2 cellular contexts compared by ENCODE assay signal in the genomic region with DNA sequence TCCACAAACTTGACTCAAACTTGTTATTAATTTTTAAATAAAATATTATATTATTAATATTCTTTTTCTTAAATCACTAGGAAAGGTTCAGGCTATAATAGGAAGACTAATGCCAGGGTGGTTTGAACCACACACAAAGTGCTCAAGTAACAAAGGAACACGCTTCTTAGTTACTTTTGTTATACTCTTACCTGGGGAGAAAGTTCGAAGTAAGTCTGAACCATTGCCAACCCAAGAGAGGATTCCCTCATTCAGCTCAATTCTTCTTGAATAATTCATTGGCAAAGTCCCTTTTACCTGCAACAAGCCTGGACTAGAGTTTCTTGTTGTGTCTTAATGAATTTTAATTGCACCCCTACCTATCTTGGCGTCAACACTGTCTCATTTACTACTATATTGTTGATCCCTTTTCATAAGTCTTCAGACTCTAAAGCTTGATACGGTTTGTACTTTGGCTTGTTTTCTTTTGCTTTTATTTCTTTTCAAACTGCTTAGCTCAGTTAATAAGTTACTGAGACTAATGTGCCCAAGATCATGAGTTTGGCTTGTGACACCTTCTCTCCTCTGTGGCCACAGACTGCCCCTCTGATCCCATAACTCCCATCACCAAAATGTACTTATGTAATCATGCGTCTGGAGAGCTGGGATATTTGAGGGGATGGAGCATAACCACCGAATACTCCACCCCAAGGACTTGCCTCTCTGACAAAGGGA.
A peak's percentile ranks its signal among the peaks of the same experiment; 100 is the strongest.
TF ChIP-seq lines count a peak whose summit lies in the region.

No MANE protein-coding gene starts in this region.

TF ChIP-seq in GM23338, 12 proteins besides CTCF, POLR2A, EP300 and RAD21 (continues in another document):
- no peak for TF ChIP-seq EZH2 (IDR thresholded peaks at IDR 0.05; ENCODE audit: low read depth, unreplicated experiment)
- TF ChIP-seq JUNB (IDR thresholded peaks at IDR 0.05; ENCODE audit: unreplicated experiment), result no peak
- no peak for TF ChIP-seq NANOG (IDR thresholded peaks at IDR 0.05; ENCODE audit: borderline replicate concordance)
- TF ChIP-seq EZH2phosphoT487 (IDR thresholded peaks at IDR 0.05; ENCODE audit: unreplicated experiment), result no peak
- no peak for TF ChIP-seq ZNF331 (CRISPR knock-in tag; IDR thresholded peaks at IDR 0.05; ENCODE audit: low read depth)
- TF ChIP-seq, protein P1, sequence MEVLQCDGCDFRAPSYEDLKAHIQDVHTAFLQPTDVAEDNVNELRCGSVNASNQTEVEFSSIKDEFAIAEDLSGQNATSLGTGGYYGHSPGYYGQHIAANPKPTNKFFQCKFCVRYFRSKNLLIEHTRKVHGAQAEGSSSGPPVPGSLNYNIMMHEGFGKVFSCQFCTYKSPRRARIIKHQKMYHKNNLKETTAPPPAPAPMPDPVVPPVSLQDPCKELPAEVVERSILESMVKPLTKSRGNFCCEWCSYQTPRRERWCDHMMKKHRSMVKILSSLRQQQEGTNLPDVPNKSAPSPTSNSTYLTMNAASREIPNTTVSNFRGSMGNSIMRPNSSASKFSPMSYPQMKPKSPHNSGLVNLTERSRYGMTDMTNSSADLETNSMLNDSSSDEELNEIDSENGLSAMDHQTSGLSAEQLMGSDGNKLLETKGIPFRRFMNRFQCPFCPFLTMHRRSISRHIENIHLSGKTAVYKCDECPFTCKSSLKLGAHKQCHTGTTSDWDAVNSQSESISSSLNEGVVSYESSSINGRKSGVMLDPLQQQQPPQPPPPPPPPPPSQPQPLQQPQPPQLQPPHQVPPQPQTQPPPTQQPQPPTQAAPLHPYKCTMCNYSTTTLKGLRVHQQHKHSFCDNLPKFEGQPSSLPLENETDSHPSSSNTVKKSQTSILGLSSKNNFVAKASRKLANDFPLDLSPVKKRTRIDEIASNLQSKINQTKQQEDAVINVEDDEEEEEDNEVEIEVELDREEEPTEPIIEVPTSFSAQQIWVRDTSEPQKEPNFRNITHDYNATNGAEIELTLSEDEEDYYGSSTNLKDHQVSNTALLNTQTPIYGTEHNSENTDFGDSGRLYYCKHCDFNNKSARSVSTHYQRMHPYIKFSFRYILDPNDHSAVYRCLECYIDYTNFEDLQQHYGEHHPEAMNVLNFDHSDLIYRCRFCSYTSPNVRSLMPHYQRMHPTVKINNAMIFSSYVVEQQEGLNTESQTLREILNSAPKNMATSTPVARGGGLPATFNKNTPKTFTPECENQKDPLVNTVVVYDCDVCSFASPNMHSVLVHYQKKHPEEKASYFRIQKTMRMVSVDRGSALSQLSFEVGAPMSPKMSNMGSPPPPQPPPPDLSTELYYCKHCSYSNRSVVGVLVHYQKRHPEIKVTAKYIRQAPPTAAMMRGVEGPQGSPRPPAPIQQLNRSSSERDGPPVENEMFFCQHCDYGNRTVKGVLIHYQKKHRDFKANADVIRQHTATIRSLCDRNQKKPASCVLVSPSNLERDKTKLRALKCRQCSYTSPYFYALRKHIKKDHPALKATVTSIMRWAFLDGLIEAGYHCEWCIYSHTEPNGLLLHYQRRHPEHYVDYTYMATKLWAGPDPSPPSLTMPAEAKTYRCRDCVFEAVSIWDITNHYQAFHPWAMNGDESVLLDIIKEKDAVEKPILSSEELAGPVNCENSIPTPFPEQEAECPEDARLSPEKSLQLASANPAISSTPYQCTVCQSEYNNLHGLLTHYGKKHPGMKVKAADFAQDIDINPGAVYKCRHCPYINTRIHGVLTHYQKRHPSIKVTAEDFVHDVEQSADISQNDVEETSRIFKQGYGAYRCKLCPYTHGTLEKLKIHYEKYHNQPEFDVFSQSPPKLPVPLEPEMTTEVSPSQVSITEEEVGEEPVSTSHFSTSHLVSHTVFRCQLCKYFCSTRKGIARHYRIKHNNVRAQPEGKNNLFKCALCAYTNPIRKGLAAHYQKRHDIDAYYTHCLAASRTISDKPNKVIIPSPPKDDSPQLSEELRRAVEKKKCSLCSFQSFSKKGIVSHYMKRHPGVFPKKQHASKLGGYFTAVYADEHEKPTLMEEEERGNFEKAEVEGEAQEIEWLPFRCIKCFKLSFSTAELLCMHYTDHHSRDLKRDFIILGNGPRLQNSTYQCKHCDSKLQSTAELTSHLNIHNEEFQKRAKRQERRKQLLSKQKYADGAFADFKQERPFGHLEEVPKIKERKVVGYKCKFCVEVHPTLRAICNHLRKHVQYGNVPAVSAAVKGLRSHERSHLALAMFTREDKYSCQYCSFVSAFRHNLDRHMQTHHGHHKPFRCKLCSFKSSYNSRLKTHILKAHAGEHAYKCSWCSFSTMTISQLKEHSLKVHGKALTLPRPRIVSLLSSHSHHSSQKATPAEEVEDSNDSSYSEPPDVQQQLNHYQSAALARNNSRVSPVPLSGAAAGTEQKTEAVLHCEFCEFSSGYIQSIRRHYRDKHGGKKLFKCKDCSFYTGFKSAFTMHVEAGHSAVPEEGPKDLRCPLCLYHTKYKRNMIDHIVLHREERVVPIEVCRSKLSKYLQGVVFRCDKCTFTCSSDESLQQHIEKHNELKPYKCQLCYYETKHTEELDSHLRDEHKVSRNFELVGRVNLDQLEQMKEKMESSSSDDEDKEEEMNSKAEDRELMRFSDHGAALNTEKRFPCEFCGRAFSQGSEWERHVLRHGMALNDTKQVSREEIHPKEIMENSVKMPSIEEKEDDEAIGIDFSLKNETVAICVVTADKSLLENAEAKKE (CRISPR knock-in tag; IDR thresholded peaks at IDR 0.05), result no peak
- TF ChIP-seq POLR2AphosphoS5 (IDR thresholded peaks at IDR 0.05; ENCODE audit: low read depth), result no peak
- TF ChIP-seq ZNF114 (CRISPR knock-in tag; IDR thresholded peaks at IDR 0.05), result no peak
- no peak for TF ChIP-seq ETS1 (IDR thresholded peaks at IDR 0.05)
- TF ChIP-seq STAT1 (IDR thresholded peaks at IDR 0.05; ENCODE audit: unreplicated experiment), result no peak
- no peak for TF ChIP-seq CREB1 (CRISPR knock-in tag; IDR thresholded peaks at IDR 0.05; ENCODE audit: low read depth)

TF ChIP-seq in liver, 16 proteins besides CTCF, POLR2A, EP300 and RAD21:
- TF ChIP-seq, protein P2, sequence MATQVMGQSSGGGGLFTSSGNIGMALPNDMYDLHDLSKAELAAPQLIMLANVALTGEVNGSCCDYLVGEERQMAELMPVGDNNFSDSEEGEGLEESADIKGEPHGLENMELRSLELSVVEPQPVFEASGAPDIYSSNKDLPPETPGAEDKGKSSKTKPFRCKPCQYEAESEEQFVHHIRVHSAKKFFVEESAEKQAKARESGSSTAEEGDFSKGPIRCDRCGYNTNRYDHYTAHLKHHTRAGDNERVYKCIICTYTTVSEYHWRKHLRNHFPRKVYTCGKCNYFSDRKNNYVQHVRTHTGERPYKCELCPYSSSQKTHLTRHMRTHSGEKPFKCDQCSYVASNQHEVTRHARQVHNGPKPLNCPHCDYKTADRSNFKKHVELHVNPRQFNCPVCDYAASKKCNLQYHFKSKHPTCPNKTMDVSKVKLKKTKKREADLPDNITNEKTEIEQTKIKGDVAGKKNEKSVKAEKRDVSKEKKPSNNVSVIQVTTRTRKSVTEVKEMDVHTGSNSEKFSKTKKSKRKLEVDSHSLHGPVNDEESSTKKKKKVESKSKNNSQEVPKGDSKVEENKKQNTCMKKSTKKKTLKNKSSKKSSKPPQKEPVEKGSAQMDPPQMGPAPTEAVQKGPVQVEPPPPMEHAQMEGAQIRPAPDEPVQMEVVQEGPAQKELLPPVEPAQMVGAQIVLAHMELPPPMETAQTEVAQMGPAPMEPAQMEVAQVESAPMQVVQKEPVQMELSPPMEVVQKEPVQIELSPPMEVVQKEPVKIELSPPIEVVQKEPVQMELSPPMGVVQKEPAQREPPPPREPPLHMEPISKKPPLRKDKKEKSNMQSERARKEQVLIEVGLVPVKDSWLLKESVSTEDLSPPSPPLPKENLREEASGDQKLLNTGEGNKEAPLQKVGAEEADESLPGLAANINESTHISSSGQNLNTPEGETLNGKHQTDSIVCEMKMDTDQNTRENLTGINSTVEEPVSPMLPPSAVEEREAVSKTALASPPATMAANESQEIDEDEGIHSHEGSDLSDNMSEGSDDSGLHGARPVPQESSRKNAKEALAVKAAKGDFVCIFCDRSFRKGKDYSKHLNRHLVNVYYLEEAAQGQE (IDR thresholded peaks at IDR 0.05), result no peak
- TF ChIP-seq ZBTB33 (IDR thresholded peaks at IDR 0.05), result no peak
- peak; percentile 22 for TF ChIP-seq SP1 (IDR thresholded peaks at IDR 0.05)
- peak in 1 of 2 donors; percentile 5 for TF ChIP-seq RXRA (IDR thresholded peaks at IDR 0.05)
- peak; percentile 40 to 58 for TF ChIP-seq HNF4A (conservative IDR thresholded peaks at IDR 0.05)
- TF ChIP-seq TAF1 (conservative IDR thresholded peaks at IDR 0.05), result no peak
- TF ChIP-seq YY1 (IDR thresholded peaks at IDR 0.05), result no peak
